7 cellular contexts compared by ENCODE assay signal in the genomic region with DNA sequence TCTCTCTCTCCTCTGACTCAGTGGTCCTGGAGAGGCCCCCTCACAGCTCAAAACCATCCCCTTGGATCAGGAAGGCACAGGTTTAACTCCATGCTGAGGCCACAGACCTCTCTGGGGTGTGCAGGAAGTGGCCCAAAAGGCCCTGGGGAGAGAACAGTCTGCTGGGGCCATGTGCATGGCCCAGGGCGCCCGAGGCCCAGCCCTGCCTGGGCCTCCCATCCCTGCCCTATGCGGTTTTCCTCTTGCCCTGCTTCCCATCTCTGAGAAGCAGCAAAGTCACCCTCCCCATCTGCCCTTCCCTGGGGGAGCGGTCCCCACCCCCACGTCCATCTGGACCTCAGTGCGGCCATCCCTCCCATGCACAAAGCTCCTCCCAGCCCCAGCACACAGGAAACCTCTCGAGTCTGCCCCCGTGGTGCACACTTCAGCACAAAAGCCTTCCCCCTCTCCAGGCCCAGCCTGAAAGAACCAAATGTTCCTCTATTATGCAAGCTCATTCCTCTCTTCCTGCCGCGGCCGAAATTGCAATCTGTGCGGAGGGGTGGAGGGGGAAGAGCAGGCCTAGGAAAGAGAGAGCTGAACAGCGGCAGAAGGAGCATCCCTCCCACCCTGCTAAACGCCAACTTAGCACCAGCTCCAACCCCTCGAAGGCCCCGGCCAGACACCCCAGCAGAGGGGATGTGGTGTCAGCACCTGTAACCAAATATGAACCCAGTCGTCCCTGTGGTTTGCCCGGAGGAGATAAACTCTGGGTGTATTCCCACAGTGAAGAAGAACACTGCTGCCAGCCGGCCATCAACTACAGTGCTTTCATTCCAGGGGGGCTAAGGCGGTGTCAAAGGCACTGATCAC.
DNase-seq lines count a peak whose midpoint lies in the region; ATAC-seq and TF ChIP-seq lines count a peak whose summit lies in the region.

No MANE protein-coding gene starts in this region.

- TF ChIP-seq CTCF in mammary epithelial cell (conservative IDR thresholded peaks at IDR 0.05 in 1 of 2, IDR thresholded peaks at IDR 0.05 in 1 of 2; ENCODE audit: extremely low read depth in 1 of 2, insufficient read depth in 1 of 2, low read depth in 1 of 2, low read length in 2 of 2) (no peak), left lung (IDR thresholded peaks at IDR 0.05) (no peak), BE2C (IDR thresholded peaks at IDR 0.05; ENCODE audit: low read depth, low read length) (no peak)

- no peaks in the 10 kb centered on the region for H4K20me1 ChIP-seq in GM23248 (ENCODE audit: insufficient read depth)
- no peaks in the 10 kb centered on the region for H4K20me1 ChIP-seq in mammary epithelial cell (ENCODE audit: insufficient read depth, low read length)

- H3K27ac ChIP-seq in GM23248 (peak overlapping the region; percentile 52), mammary epithelial cell (ENCODE audit: insufficient read depth, low read depth, low read length) (no peak overlapping the region), left lung (peak overlapping the region; percentile 82 to 88), substantia nigra (ENCODE audit: low read depth, low read length, poor library complexity, severe bottlenecking) (peak overlapping the region; percentile 95)

- H2AFZ ChIP-seq in GM23248: peak overlapping the region; percentile 80
- H2AFZ ChIP-seq in mammary epithelial cell (ENCODE audit: low read depth, low read length): peak overlapping the region; percentile 60

- peak overlapping the region; percentile 38; the same call in 1 of the 2 replicates for H3K9ac ChIP-seq in GM23248
- H3K9ac ChIP-seq in mammary epithelial cell (ENCODE audit: insufficient read depth, low read length): no peak overlapping the region

- no peaks in the 10 kb centered on the region for H3K9me2 ChIP-seq in GM23248 (ENCODE audit: insufficient read depth)

- CTCF ChIA-PET in mammary epithelial cell (lab: Charles Lee; ENCODE audit: low non-redundant PET): no interaction called here

- H3K4me1 ChIP-seq in GM23248 (ENCODE audit: insufficient read depth) (peaks cover 24% of the 10 kb centered on the region), mammary epithelial cell (ENCODE audit: insufficient read depth, low read length) (peaks cover 15% of the 10 kb centered on the region), left lung (peaks cover 19 to 83% of the 10 kb centered on the region in 2 donors), BE2C (peaks cover 7% of the 10 kb centered on the region)

- peaks cover 22% of the 10 kb centered on the region for H3F3A ChIP-seq in GM23248 (ENCODE audit: insufficient read depth)

- dilution Hi-C loops in mammary epithelial cell (cut with HindIII; ENCODE audit: low sequenced_read_pairs): loop anchor here (10.0 kb wide), 3 partner anchors 110 to 480 kb away; no protein-coding TSS in a partner anchor

- no peak overlapping the region for H3K4me3 ChIP-seq in GM23248
- H3K4me3 ChIP-seq in mammary epithelial cell (replicated peaks in 1 of 3; ENCODE audit: insufficient read depth in 1 of 3, low read depth in 2 of 3, low read length in 3 of 3): no peak overlapping the region
- H3K4me3 ChIP-seq in left lung: no peak overlapping the region
- no peak overlapping the region for H3K4me3 ChIP-seq in BE2C (ENCODE audit: low read depth, low read length)

- no peaks in the 10 kb centered on the region for H3K79me2 ChIP-seq in GM23248 (ENCODE audit: insufficient read depth)
- no peaks in the 10 kb centered on the region for H3K79me2 ChIP-seq in mammary epithelial cell (ENCODE audit: insufficient read depth, low read length)

- H3K36me3 ChIP-seq in GM23248 (ENCODE audit: low read depth) (no peaks in the 10 kb centered on the region), mammary epithelial cell (ENCODE audit: insufficient read depth, low read length) (no peaks in the 10 kb centered on the region), left lung (no peaks in the 10 kb centered on the region), BE2C (no peaks in the 10 kb centered on the region)

- no TSS peak for BruUV-seq in mammary epithelial cell (replicated peaks; lab: Mats Ljungman, UMichigan)

- intact Hi-C loops in mammary epithelial cell (cut with micrococcal nuclease): no loop called here
- intact Hi-C loops in left lung (cut with DNase I): no loop called here

- no peaks in the 10 kb centered on the region for H3K9me3 ChIP-seq in GM23248 (ENCODE audit: low read depth)
- no peaks in the 10 kb centered on the region for H3K9me3 ChIP-seq in mammary epithelial cell (replicated peaks; ENCODE audit: insufficient read depth, low read length)
- peaks cover 0 to 9% of the 10 kb centered on the region in 2 donors for H3K9me3 ChIP-seq in left lung
- peaks cover 11% of the 10 kb centered on the region for H3K9me3 ChIP-seq in BE2C

- WGBS in GM23248 (ENCODE audit: low coverage in 1 of 2, low lambda C conversion rate in 2 of 2, missing lambda C conversion rate in 2 of 2), 2 experiments: 11 to 12% methylated on average over 19 to 20 of the region's 20 CpGs
- WGBS in mammary epithelial cell (ENCODE audit: low coverage, missing lambda C conversion rate): 20% methylated on average over 13 of the region's 20 CpGs

- H3K27me3 ChIP-seq in GM23248 (replicated peaks; ENCODE audit: insufficient read depth) (no peaks in the 10 kb centered on the region), mammary epithelial cell (ENCODE audit: insufficient read depth, low read length) (no peaks in the 10 kb centered on the region), left lung (no peaks in the 10 kb centered on the region), BE2C (no peaks in the 10 kb centered on the region)

- peak overlapping the region; percentile 46 for H3K4me2 ChIP-seq in GM23248 (ENCODE audit: unreplicated experiment)
- H3K4me2 ChIP-seq in mammary epithelial cell (ENCODE audit: insufficient read depth, low read depth, low read length): peak overlapping the region; percentile 48

- in situ Hi-C loops in GM23248 (cut with MboI): no loop called here
- in situ Hi-C loops in mammary epithelial cell (cut with MboI; ENCODE audit: low sequenced_read_pairs in 2 of 2): loop anchor here in 1 of 2 donors (25.0 kb wide), 1 partner anchor 343 kb away; no protein-coding TSS in a partner anchor

- ATAC-seq in left lung (peak; percentile 91), HG02610 (IDR thresholded peaks at IDR 0.05; ENCODE audit: unreplicated experiment) (no peak)

- DNase-seq in GM23248 (peak; percentile 84), NCI-H446 (lab: John Stamatoyannopoulos, UW) (peak; percentile 89 to 96), mammary epithelial cell (peak; percentile 72), left lung (peak; percentile 92 to 94), substantia nigra (lab: John Stamatoyannopoulos, UW) (peak in 48 of 49 donors; percentile 37 to 94 (median 79)), BE2C (no peak)
